ENCODE assay signal across 8 cellular contexts in the genomic region with DNA sequence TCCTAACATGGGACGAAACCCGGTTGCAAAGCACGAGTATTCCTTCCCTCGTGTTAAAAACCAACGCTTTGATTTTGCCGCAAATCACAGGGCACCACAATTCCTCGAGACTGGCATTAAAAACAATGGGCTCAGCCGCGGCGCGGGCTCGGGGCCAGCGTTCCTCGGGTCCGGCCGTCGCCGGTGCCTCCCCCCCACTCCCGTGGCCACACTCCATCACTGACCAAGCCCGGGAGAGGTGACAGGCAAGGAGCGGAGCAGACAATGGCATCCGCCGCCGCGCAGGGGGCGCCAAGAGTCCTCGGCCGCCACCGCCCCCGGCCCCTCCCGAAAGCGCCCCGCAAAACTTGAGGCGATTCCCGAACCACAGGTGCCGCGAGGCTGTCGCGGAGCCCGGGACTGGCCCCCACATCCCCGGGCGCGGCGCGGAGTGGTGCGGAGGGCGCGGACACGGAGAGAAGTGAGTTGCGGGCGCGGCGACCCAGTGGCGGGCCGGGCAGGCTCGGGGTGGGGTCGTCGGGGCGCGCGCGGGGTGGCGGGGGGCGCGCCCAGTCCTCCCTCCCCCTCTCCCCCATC. TPM values are rescaled to one million over a fixed set of nuclear protein-coding genes. Genes with fewer than 3 reads are reported as not detected.
DNase-seq lines count a peak whose midpoint lies in the region; ATAC-seq and TF ChIP-seq lines count a peak whose summit lies in the region.

No MANE protein-coding gene starts in this region.

- CTCF ChIA-PET in PC-9 (lab: Charles Lee): no interaction called here

- no TSS peak for BruUV-seq in PC-9 (replicated peaks; lab: Mats Ljungman, UMichigan)

- H3K4me3 Mint-ChIP-seq in neural progenitor cell: peak overlapping the region; percentile 85

- H4K20me1 ChIP-seq in PC-9 (ENCODE audit: insufficient read depth) (no peaks in the 10 kb centered on the region), neural progenitor cell (ENCODE audit: low read depth) (peaks cover 46% of the 10 kb centered on the region)

- H3F3A ChIP-seq in PC-9 (ENCODE audit: insufficient read depth, low read depth): peaks cover 9% of the 10 kb centered on the region; the same call in 1 of the 2 replicates
- H3F3A ChIP-seq in neural progenitor cell (ENCODE audit: low read depth): peaks cover 43% of the 10 kb centered on the region

- peak overlapping the region; percentile 68 for H3K9ac ChIP-seq in neural progenitor cell

- H3K4me3 ChIP-seq in PC-9: peak overlapping the region; percentile 74
- peak overlapping the region; percentile 76 for H3K4me3 ChIP-seq in fibroblast of villous mesenchyme (ENCODE audit: low read depth, low read length)
- peak overlapping the region; percentile 92 for H3K4me3 ChIP-seq in neural progenitor cell
- peak overlapping the region; percentile 58 to 88 (median 71) for H3K4me3 ChIP-seq in tibial nerve

- no peak overlapping the region for H3K27ac Mint-ChIP-seq in neural progenitor cell

- no peaks in the 10 kb centered on the region for H3K27me3 Mint-ChIP-seq in neural progenitor cell (ENCODE audit: insufficient read depth, low read depth)

- POLR2A ChIA-PET in PC-9 (lab: Charles Lee; ENCODE audit: unreplicated experiment): interaction anchor here (0.6 to 1.0 kb wide), 3 partner anchors 32 to 865 kb away, joined by 3 to 20 read pairs (median 4); a partner anchor contains a TSS

- no peak for TF ChIP-seq POLR2A in tibial nerve (IDR thresholded peaks at IDR 0.05)

- H3K4me1 Mint-ChIP-seq in neural progenitor cell: peaks cover 43% of the 10 kb centered on the region

- 0 to 1% methylated on average over 8 to 24 of the region's 65 CpGs for WGBS in tibial nerve, 2 donors

- no peak; the same call in 1 of the 2 replicates for TF ChIP-seq CTCF in PC-9 (conservative IDR thresholded peaks at IDR 0.05)
- TF ChIP-seq CTCF in fibroblast of villous mesenchyme (IDR thresholded peaks at IDR 0.05; ENCODE audit: insufficient read depth, low read depth, low read length): peak; percentile 6
- TF ChIP-seq CTCF in neural progenitor cell (IDR thresholded peaks at IDR 0.05): peak; percentile 53
- peak; percentile 11 to 40 (median 26) for TF ChIP-seq CTCF in tibial nerve (IDR thresholded peaks at IDR 0.05)

- DNase-seq in A172 (ENCODE audit: low spot score): peak; percentile 38
- peak; percentile 36 to 53 for DNase-seq in PC-9
- DNase-seq in activated gamma-delta T cell treated with Interleukin-2 at 50 U/mL for 16 hours: peak; percentile 45
- DNase-seq in fibroblast of villous mesenchyme (ENCODE audit: low read depth): peak; percentile 2
- peak; percentile 93 for DNase-seq in neural progenitor cell (ENCODE audit: low spot score)
- DNase-seq in tibial nerve (ENCODE audit: low spot score in 2 of 2): peak in 1 of 2 donors; percentile 14

- H2AFZ ChIP-seq in PC-9 (peak overlapping the region; percentile 92), neural progenitor cell (replicated peaks) (peak overlapping the region; percentile 32)

- intact Hi-C loops in PC-9 (cut with micrococcal nuclease; ENCODE audit: unreplicated experiment): no loop called here

- TF ChIP-seq EP300 in tibial nerve (IDR thresholded peaks at IDR 0.05): no peak

- peak overlapping the region; percentile 88 for H3K4me2 ChIP-seq in PC-9
- H3K4me2 ChIP-seq in neural progenitor cell: peak overlapping the region; percentile 81

- H3K9me3 ChIP-seq in PC-9 (ENCODE audit: insufficient read depth, low read depth) (no peaks in the 10 kb centered on the region), neural progenitor cell (ENCODE audit: low read depth) (no peaks in the 10 kb centered on the region), tibial nerve (no peaks in the 10 kb centered on the region)

- no peaks in the 10 kb centered on the region for H3K9me3 Mint-ChIP-seq in neural progenitor cell

- H3K4me1 ChIP-seq in PC-9 (replicated peaks; ENCODE audit: insufficient read depth) (peaks cover 7% of the 10 kb centered on the region; the same call in 1 of the 2 replicates), neural progenitor cell (peaks cover 40% of the 10 kb centered on the region), tibial nerve (peaks cover 0 to 16% (median 3%) of the 10 kb centered on the region in 4 donors)

- H3K27me3 ChIP-seq in PC-9 (ENCODE audit: insufficient read depth, low read depth): no peaks in the 10 kb centered on the region
- H3K27me3 ChIP-seq in neural progenitor cell: no peaks in the 10 kb centered on the region
- H3K27me3 ChIP-seq in tibial nerve: no peaks in the 10 kb centered on the region

- H3K79me2 ChIP-seq in PC-9 (ENCODE audit: low read depth) (no peaks in the 10 kb centered on the region), neural progenitor cell (ENCODE audit: low read depth) (peaks cover 53% of the 10 kb centered on the region)

- H3K36me3 ChIP-seq in PC-9 (ENCODE audit: low read depth) (no peaks in the 10 kb centered on the region), neural progenitor cell (peaks cover 12% of the 10 kb centered on the region), tibial nerve (no peaks in the 10 kb centered on the region)

- ATAC-seq in GM18861 (IDR thresholded peaks at IDR 0.05; ENCODE audit: unreplicated experiment) (peak; percentile 23), HG03066 (IDR thresholded peaks at IDR 0.05; ENCODE audit: low read depth, unreplicated experiment) (peak; percentile 39)

- no peaks in the 10 kb centered on the region for H3K9me2 ChIP-seq in PC-9 (ENCODE audit: insufficient read depth)

- H3K27ac ChIP-seq in PC-9 (no peak overlapping the region), neural progenitor cell (peak overlapping the region; percentile 91), tibial nerve (peak overlapping the region; percentile 78 to 96 (median 93))

- peaks cover 16% of the 10 kb centered on the region for H3K36me3 Mint-ChIP-seq in neural progenitor cell

RNA-seq across cellular contexts. Expression of a gene that starts 0.4 kb away (rescaled TPM):
- 125 and 223 TPM in 2 replicates for total RNA-seq in A172 (2014; rRNA removed; shearing (Covaris generic))
- 10.6 and 14.2 TPM in 2 replicates for total RNA-seq in PC-9 (2021)
- 27.4 and 39.7 TPM in 2 replicates for total RNA-seq in fibroblast of villous mesenchyme
- 406 and 873 TPM in 2 replicates for total RNA-seq in neural progenitor cell (ENCODE audit: low replicate concordance)
- total RNA-seq in tibial nerve: 100 to 1,000 TPM in 1 of 4 donors, 10 to 100 TPM in 3; 67.5 to 127 (median 95.3) TPM
